ENCODE assay signal across 1 cellular context in genomic region chr21:46157987-46158451, GRCh38.
TF ChIP-seq lines count a peak whose summit lies in the region.

No MANE protein-coding gene starts in this region.

TF ChIP-seq in HepG2, 621 proteins besides CTCF, POLR2A, EP300 and RAD21:
- TF ChIP-seq HOMEZ (CRISPR knock-in tag; IDR thresholded peaks at IDR 0.05; ENCODE audit: low read depth): no peak
- peak; percentile 13; the same call in 1 of the 2 replicates for TF ChIP-seq ZNF687 (CRISPR knock-in tag; IDR thresholded peaks at IDR 0.05)
